1 cellular context compared by ENCODE assay signal in the genomic region with DNA sequence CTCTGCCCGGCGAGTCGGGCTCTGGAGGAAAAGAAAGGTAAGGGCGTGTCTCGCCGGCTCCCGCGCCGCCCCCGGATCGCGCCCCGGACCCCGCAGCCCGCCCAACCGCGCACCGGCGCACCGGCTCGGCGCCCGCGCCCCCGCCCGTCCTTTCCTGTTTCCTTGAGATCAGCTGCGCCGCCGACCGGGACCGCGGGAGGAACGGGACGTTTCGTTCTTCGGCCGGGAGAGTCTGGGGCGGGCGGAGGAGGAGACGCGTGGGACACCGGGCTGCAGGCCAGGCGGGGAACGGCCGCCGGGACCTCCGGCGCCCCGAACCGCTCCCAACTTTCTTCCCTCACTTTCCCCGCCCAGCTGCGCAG.
TF ChIP-seq lines count a peak whose summit lies in the region.

No MANE protein-coding gene starts in this region.

TF ChIP-seq in HepG2, 621 proteins besides CTCF, POLR2A, EP300 and RAD21 (continued from another document):
- TF ChIP-seq ZNF138 (CRISPR knock-in tag; IDR thresholded peaks at IDR 0.05; ENCODE audit: low read depth): no peak
- TF ChIP-seq ZC3H13 (CRISPR knock-in tag; IDR thresholded peaks at IDR 0.05): no peak
- TF ChIP-seq, protein P1, sequence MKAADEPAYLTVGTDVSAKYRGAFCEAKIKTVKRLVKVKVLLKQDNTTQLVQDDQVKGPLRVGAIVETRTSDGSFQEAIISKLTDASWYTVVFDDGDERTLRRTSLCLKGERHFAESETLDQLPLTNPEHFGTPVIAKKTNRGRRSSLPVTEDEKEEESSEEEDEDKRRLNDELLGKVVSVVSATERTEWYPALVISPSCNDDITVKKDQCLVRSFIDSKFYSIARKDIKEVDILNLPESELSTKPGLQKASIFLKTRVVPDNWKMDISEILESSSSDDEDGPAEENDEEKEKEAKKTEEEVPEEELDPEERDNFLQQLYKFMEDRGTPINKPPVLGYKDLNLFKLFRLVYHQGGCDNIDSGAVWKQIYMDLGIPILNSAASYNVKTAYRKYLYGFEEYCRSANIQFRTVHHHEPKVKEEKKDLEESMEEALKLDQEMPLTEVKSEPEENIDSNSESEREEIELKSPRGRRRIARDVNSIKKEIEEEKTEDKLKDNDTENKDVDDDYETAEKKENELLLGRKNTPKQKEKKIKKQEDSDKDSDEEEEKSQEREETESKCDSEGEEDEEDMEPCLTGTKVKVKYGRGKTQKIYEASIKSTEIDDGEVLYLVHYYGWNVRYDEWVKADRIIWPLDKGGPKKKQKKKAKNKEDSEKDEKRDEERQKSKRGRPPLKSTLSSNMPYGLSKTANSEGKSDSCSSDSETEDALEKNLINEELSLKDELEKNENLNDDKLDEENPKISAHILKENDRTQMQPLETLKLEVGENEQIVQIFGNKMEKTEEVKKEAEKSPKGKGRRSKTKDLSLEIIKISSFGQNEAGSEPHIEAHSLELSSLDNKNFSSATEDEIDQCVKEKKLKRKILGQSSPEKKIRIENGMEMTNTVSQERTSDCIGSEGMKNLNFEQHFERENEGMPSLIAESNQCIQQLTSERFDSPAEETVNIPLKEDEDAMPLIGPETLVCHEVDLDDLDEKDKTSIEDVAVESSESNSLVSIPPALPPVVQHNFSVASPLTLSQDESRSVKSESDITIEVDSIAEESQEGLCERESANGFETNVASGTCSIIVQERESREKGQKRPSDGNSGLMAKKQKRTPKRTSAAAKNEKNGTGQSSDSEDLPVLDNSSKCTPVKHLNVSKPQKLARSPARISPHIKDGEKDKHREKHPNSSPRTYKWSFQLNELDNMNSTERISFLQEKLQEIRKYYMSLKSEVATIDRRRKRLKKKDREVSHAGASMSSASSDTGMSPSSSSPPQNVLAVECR (CRISPR knock-in tag; IDR thresholded peaks at IDR 0.05; ENCODE audit: borderline replicate concordance): no peak
- TF ChIP-seq ZNF567 (CRISPR knock-in tag; IDR thresholded peaks at IDR 0.05; ENCODE audit: borderline replicate concordance): no peak
- TF ChIP-seq ZNF296 (CRISPR knock-in tag; conservative IDR thresholded peaks at IDR 0.05): no peak
- TF ChIP-seq, protein P2, sequence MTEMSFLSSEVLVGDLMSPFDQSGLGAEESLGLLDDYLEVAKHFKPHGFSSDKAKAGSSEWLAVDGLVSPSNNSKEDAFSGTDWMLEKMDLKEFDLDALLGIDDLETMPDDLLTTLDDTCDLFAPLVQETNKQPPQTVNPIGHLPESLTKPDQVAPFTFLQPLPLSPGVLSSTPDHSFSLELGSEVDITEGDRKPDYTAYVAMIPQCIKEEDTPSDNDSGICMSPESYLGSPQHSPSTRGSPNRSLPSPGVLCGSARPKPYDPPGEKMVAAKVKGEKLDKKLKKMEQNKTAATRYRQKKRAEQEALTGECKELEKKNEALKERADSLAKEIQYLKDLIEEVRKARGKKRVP (CRISPR knock-in tag; IDR thresholded peaks at IDR 0.05): no peak
- peak; percentile 73; the same call in 1 of the 2 replicates for TF ChIP-seq ZNF777 (CRISPR knock-in tag; IDR thresholded peaks at IDR 0.05)
- TF ChIP-seq, protein P3, sequence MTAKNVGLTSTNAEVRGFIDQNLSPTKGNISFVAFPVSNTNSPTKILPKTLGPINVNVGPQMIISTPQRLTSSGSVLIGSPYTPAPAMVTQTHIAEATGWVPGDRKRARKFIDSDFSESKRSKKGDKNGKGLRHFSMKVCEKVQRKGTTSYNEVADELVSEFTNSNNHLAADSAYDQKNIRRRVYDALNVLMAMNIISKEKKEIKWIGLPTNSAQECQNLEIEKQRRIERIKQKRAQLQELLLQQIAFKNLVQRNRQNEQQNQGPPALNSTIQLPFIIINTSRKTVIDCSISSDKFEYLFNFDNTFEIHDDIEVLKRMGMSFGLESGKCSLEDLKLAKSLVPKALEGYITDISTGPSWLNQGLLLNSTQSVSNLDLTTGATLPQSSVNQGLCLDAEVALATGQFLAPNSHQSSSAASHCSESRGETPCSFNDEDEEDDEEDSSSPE (CRISPR knock-in tag; IDR thresholded peaks at IDR 0.05): 0 out of 2 replicates have a peak, but pooled peaks have one; percentile 26
- no peak for TF ChIP-seq ZNF20 (CRISPR knock-in tag; IDR thresholded peaks at IDR 0.05)
- TF ChIP-seq CBX1 (IDR thresholded peaks at IDR 0.05; ENCODE audit: low read depth): no peak
- no peak for TF ChIP-seq ZFP36L2 (CRISPR knock-in tag; IDR thresholded peaks at IDR 0.05)
- TF ChIP-seq ZNF501 (CRISPR knock-in tag; IDR thresholded peaks at IDR 0.05): no peak
- no peak for TF ChIP-seq CEBPG (CRISPR knock-in tag; IDR thresholded peaks at IDR 0.05)
- no peak for TF ChIP-seq ARNT (IDR thresholded peaks at IDR 0.05)
- no peak for TF ChIP-seq PLRG1 (conservative IDR thresholded peaks at IDR 0.05)
- TF ChIP-seq, protein P4, sequence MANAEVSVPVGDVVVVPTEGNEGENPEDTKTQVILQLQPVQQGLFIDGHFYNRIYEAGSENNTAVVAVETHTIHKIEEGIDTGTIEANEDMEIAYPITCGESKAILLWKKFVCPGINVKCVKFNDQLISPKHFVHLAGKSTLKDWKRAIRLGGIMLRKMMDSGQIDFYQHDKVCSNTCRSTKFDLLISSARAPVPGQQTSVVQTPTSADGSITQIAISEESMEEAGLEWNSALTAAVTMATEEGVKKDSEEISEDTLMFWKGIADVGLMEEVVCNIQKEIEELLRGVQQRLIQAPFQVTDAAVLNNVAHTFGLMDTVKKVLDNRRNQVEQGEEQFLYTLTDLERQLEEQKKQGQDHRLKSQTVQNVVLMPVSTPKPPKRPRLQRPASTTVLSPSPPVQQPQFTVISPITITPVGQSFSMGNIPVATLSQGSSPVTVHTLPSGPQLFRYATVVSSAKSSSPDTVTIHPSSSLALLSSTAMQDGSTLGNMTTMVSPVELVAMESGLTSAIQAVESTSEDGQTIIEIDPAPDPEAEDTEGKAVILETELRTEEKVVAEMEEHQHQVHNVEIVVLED (CRISPR knock-in tag; IDR thresholded peaks at IDR 0.05; ENCODE audit: borderline replicate concordance): peak; percentile 31; the same call in 1 of the 2 replicates
- TF ChIP-seq, protein P5, sequence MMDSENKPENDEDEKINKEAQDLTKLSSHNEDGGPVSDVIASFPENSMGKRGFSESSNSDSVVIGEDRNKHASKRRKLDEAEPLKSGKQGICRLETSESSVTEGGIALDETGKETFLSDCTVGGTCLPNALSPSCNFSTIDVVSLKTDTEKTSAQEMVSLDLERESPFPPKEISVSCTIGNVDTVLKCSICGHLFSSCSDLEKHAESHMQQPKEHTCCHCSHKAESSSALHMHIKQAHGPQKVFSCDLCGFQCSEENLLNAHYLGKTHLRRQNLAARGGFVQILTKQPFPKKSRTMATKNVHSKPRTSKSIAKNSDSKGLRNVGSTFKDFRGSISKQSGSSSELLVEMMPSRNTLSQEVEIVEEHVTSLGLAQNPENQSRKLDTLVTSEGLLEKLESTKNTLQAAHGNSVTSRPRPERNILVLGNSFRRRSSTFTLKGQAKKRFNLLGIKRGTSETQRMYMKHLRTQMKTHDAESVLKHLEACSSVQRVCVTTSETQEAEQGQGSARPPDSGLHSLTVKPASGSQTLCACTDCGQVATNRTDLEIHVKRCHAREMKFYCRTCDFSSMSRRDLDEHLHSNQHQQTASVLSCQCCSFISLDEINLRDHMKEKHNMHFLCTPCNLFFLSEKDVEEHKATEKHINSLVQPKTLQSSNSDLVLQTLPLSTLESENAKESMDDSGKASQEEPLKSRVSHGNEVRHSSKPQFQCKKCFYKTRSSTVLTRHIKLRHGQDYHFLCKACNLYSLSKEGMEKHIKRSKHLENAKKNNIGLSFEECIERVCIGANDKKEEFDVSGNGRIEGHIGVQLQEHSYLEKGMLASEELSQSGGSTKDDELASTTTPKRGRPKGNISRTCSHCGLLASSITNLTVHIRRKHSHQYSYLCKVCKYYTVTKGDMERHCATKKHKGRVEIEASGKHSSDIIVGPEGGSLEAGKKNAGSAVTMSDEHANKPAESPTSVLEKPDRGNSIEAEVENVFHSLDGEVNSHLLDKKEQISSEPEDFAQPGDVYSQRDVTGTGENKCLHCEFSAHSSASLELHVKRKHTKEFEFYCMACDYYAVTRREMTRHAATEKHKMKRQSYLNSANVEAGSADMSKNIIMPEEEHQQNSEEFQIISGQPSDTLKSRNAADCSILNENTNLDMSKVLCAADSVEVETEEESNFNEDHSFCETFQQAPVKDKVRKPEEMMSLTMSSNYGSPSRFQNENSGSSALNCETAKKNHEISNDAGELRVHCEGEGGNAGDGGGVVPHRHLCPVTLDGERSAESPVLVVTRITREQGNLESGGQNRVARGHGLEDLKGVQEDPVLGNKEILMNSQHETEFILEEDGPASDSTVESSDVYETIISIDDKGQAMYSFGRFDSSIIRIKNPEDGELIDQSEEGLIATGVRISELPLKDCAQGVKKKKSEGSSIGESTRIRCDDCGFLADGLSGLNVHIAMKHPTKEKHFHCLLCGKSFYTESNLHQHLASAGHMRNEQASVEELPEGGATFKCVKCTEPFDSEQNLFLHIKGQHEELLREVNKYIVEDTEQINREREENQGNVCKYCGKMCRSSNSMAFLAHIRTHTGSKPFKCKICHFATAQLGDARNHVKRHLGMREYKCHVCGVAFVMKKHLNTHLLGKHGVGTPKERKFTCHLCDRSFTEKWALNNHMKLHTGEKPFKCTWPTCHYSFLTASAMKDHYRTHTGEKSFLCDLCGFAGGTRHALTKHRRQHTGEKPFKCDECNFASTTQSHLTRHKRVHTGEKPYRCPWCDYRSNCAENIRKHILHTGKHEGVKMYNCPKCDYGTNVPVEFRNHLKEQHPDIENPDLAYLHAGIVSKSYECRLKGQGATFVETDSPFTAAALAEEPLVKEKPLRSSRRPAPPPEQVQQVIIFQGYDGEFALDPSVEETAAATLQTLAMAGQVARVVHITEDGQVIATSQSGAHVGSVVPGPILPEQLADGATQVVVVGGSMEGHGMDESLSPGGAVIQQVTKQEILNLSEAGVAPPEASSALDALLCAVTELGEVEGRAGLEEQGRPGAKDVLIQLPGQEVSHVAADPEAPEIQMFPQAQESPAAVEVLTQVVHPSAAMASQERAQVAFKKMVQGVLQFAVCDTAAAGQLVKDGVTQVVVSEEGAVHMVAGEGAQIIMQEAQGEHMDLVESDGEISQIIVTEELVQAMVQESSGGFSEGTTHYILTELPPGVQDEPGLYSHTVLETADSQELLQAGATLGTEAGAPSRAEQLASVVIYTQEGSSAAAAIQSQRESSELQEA (CRISPR knock-in tag; IDR thresholded peaks at IDR 0.05; ENCODE audit: not compliant biosample characterization): no peak
- TF ChIP-seq HNRNPUL1 (IDR thresholded peaks at IDR 0.05; ENCODE audit: low read depth, low read length): no peak
- TF ChIP-seq CEBPB (IDR thresholded peaks at IDR 0.05; ENCODE audit: borderline replicate concordance, low read depth, low read length): no peak
- no peak for TF ChIP-seq ZNF484 (CRISPR knock-in tag; IDR thresholded peaks at IDR 0.05; ENCODE audit: borderline replicate concordance, low read depth)
TF ChIP-seq in HepG2: peak in this region for 6.
